23 cellular contexts compared by ENCODE assay signal in the genomic region with DNA sequence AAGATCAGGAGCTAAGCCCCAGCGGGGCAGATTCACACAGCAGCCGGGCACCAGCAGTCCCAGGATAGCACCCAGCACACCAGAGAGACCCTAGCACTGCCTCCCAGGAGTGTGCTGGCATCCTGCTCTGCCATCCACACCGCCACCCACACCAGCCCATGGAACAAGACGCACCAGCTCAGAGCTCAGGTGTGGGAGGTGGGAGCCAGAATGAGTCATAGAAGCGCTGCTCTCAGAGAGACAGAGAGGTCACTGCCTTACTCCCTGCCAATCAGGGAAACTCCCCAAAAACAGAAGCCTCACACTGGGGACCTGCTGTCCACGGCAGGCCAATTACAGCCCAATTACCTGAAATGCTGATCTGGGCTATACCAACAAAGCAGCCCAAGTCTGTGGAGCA.
A peak's percentile ranks its signal among the peaks of the same experiment; 100 is the strongest.
DNase-seq lines count a peak whose midpoint lies in the region; ATAC-seq, FAIRE-seq and TF ChIP-seq lines count a peak whose summit lies in the region.
"Had no signal": no experiment of that assay in that cellular context is flagged by ENCODE, and none has a peak within 500 bp of the region (broad histone marks: within the 10 kb centered on the region; RNA-seq: fewer than 3 reads in every experiment).

No MANE protein-coding gene starts in this region.

- peaks cover 39% of the 10 kb centered on the region for H3K4me1 Mint-ChIP-seq in activated CD4-positive, alpha-beta memory T cell treated with anti-CD3 and anti-CD28 coated beads for 36 hours (ENCODE audit: low read depth)
- peaks cover 32% of the 10 kb centered on the region for H3K4me1 Mint-ChIP-seq in activated CD4-positive, alpha-beta memory T cell treated with anti-CD3 and anti-CD28 coated beads, Interleukin-2, amount 10 ng/mL, durations not matched to agents 7 days and 5 days
- H3K4me1 Mint-ChIP-seq: immature natural killer cell; stimulated activated naive B cell treated with anti-CD40 and anti-IgM and Interleukin-4, amounts not matched to agents 10 μg/mL and 1 μg/mL and 100 μg/mL, for 72 hours; WTC11 had no signal

- no peaks in the 10 kb centered on the region for H3K36me3 ChIP-seq in PC-3 (ENCODE audit: low read depth, low read length)
- no peaks in the 10 kb centered on the region for H3K36me3 ChIP-seq in uterus
- H3K36me3 ChIP-seq: sigmoid colon, upper lobe of left lung had no signal

- peak overlapping the region; percentile 33 for H3K27ac Mint-ChIP-seq in activated CD4-positive, alpha-beta memory T cell treated with anti-CD3 and anti-CD28 coated beads for 36 hours
- no peak overlapping the region for H3K27ac Mint-ChIP-seq in activated CD4-positive, alpha-beta memory T cell treated with anti-CD3 and anti-CD28 coated beads, Interleukin-2, amount 10 ng/mL, durations not matched to agents 7 days and 5 days
- H3K27ac Mint-ChIP-seq: HFFc6; immature natural killer cell; stimulated activated naive B cell treated with anti-CD40 and anti-IgM and Interleukin-4, amounts not matched to agents 10 μg/mL and 1 μg/mL and 100 μg/mL, for 72 hours; WTC11 had no signal

- intact Hi-C loops in activated CD4-positive, alpha-beta memory T cell treated with anti-CD3 and anti-CD28 coated beads for 36 hours (cut with micrococcal nuclease) = no loop called here
- intact Hi-C loops in PC-3 (cut with micrococcal nuclease) (no loop called here), uterus (cut with DNase I; ENCODE audit: low total_unique reads) (no loop called here)

- no peaks in the 10 kb centered on the region for H3K27me3 Mint-ChIP-seq in activated CD4-positive, alpha-beta memory T cell treated with anti-CD3 and anti-CD28 coated beads for 36 hours
- H3K27me3 Mint-ChIP-seq in activated CD4-positive, alpha-beta memory T cell treated with anti-CD3 and anti-CD28 coated beads, Interleukin-2, amount 10 ng/mL, durations not matched to agents 7 days and 5 days = no peaks in the 10 kb centered on the region
- H3K27me3 Mint-ChIP-seq: CD4-positive, CD25-positive, alpha-beta regulatory T cell; central memory CD8-positive, alpha-beta T cell had no signal

- H2AFZ ChIP-seq in PC-3 (ENCODE audit: low read length) = no peak overlapping the region

- TF ChIP-seq POLR2A in uterus (IDR thresholded peaks at IDR 0.05) = no peak

- H3K9me3 ChIP-seq in PC-3 (ENCODE audit: low read length) (no peaks in the 10 kb centered on the region), uterus (no peaks in the 10 kb centered on the region)
- H3K9me3 ChIP-seq: upper lobe of left lung had no signal

- peaks cover 15% of the 10 kb centered on the region for H3K9me3 Mint-ChIP-seq in activated CD4-positive, alpha-beta memory T cell treated with anti-CD3 and anti-CD28 coated beads for 36 hours
- H3K9me3 Mint-ChIP-seq in activated CD4-positive, alpha-beta memory T cell treated with anti-CD3 and anti-CD28 coated beads, Interleukin-2, amount 10 ng/mL, durations not matched to agents 7 days and 5 days = peaks cover 31% of the 10 kb centered on the region
- H3K9me3 Mint-ChIP-seq: central memory CD8-positive, alpha-beta T cell had no signal

- H3K4me3 Mint-ChIP-seq in activated CD4-positive, alpha-beta memory T cell treated with anti-CD3 and anti-CD28 coated beads for 36 hours = no peak overlapping the region
- H3K4me3 Mint-ChIP-seq in activated CD4-positive, alpha-beta memory T cell treated with anti-CD3 and anti-CD28 coated beads, Interleukin-2, amount 10 ng/mL, durations not matched to agents 7 days and 5 days = no peak overlapping the region
- H3K4me3 Mint-ChIP-seq: CD4-positive, CD25-positive, alpha-beta regulatory T cell; central memory CD8-positive, alpha-beta T cell; HFFc6; immature natural killer cell; stimulated activated naive B cell treated with anti-CD40 and anti-IgM and Interleukin-4, amounts not matched to agents 10 μg/mL and 1 μg/mL and 100 μg/mL, for 72 hours; WTC11 had no signal

- POLR2A ChIA-PET in activated CD4-positive, alpha-beta memory T cell treated with anti-CD3 and anti-CD28 coated beads for 36 hours (lab: Charles Lee) = no interaction called here
- POLR2A ChIA-PET in activated CD4-positive, alpha-beta memory T cell treated with anti-CD3 and anti-CD28 coated beads, Interleukin-2, amount 10 ng/mL, durations not matched to agents 7 days and 5 days (lab: Charles Lee) = no interaction called here
- POLR2A ChIA-PET in PC-3 (lab: Charles Lee; ENCODE audit: unreplicated experiment) = no interaction called here

- no peaks in the 10 kb centered on the region for H3F3A ChIP-seq in PC-3 (ENCODE audit: low read length, unreplicated experiment)

- peaks cover 33% of the 10 kb centered on the region for H3K36me3 Mint-ChIP-seq in activated CD4-positive, alpha-beta memory T cell treated with anti-CD3 and anti-CD28 coated beads for 36 hours
- peaks cover 41% of the 10 kb centered on the region for H3K36me3 Mint-ChIP-seq in activated CD4-positive, alpha-beta memory T cell treated with anti-CD3 and anti-CD28 coated beads, Interleukin-2, amount 10 ng/mL, durations not matched to agents 7 days and 5 days (ENCODE audit: low read depth)

- no peaks in the 10 kb centered on the region for H4K20me1 ChIP-seq in PC-3 (ENCODE audit: low read length)

- H3K4me1 ChIP-seq in PC-3 (ENCODE audit: insufficient read depth, low read length) (peaks cover 7% of the 10 kb centered on the region; the same call in 1 of the 2 replicates), foreskin keratinocyte (no peaks in the 10 kb centered on the region), uterus (no peaks in the 10 kb centered on the region)
- H3K4me1 ChIP-seq: sigmoid colon, upper lobe of left lung had no signal

- H3K27me3 ChIP-seq in PC-3 (ENCODE audit: low read length) (no peaks in the 10 kb centered on the region), foreskin keratinocyte (no peaks in the 10 kb centered on the region), uterus (no peaks in the 10 kb centered on the region)
- H3K27me3 ChIP-seq: sigmoid colon, upper lobe of left lung had no signal

- peak; percentile 76 for DNase-seq in activated CD4-positive, alpha-beta memory T cell treated with anti-CD3 and anti-CD28 coated beads for 36 hours
- DNase-seq in activated CD4-positive, alpha-beta memory T cell treated with anti-CD3 and anti-CD28 coated beads, Interleukin-2, amount 10 ng/mL, durations not matched to agents 7 days and 5 days = no peak
- DNase-seq in PC-3 (peak; percentile 13), foreskin keratinocyte (no peak), uterus (no peak), RCC 7860 (ENCODE audit: low spot score) (no peak)
- peak; percentile 7 to 29 for DNase-seq in stimulated activated CD4-positive, alpha-beta T cell treated with anti-CD3 and anti-CD28 coated beads, Interleukin-4, amount 100 ng/mL, for 48 hours (ENCODE audit: low read depth in 2 of 2)
- no peak for DNase-seq in activated CD8-positive, alpha-beta memory T cell treated with anti-CD3 and anti-CD28 coated beads, Interleukin-2, amount 50 U/mL, for 4 hours
- DNase-seq: CD4-positive, CD25-positive, alpha-beta regulatory T cell; DMS153; effector CD8-positive, alpha-beta T cell; HFFc6; immature natural killer cell; MV-4-11; NCI-H187 treated with DMSO at 0.1 percent for 48 hours; NCI-H510A treated with DMSO at 0.1 percent for 48 hours; SIG-M5; sigmoid colon; stimulated activated naive B cell treated with anti-CD40 and anti-IgM and Interleukin-4, amounts not matched to agents 10 μg/mL and 1 μg/mL and 100 μg/mL, for 72 hours had no signal

- no peaks in the 10 kb centered on the region for H3K9me2 ChIP-seq in PC-3 (replicated peaks; ENCODE audit: low read length)

- TF ChIP-seq CTCF in PC-3 (conservative IDR thresholded peaks at IDR 0.05; ENCODE audit: low read depth, low read length) (no peak), foreskin keratinocyte (conservative IDR thresholded peaks at IDR 0.05) (no peak), uterus (IDR thresholded peaks at IDR 0.05) (no peak)

- ATAC-seq in PC-3 = no peak; the same call in 1 of the 2 replicates
- peak; percentile 48 for ATAC-seq in foreskin keratinocyte
- ATAC-seq: K562, WTC11 had no signal

- H3K9ac ChIP-seq in PC-3 (ENCODE audit: low read length) = no peak overlapping the region

- no peak overlapping the region for H3K4me3 ChIP-seq in PC-3 (ENCODE audit: low read length)
- H3K4me3 ChIP-seq in uterus = no peak overlapping the region
- H3K4me3 ChIP-seq: K562, sigmoid colon, upper lobe of left lung had no signal

- H3K4me2 ChIP-seq in PC-3 (ENCODE audit: low read length) = no peak overlapping the region

- FAIRE-seq in RCC 7860 (lab: Jason Lieb, UNC) = no peak
- FAIRE-seq: K562 had no signal

- no peaks in the 10 kb centered on the region for H3K79me2 ChIP-seq in PC-3 (ENCODE audit: low read length)

- no TSS peak for BruUV-seq in PC-3 (replicated peaks; lab: Mats Ljungman, UMichigan)

- no peak overlapping the region for H3K27ac ChIP-seq in PC-3 (ENCODE audit: low read length)
- no peak overlapping the region for H3K27ac ChIP-seq in foreskin keratinocyte
- no peak overlapping the region for H3K27ac ChIP-seq in uterus
- H3K27ac ChIP-seq: sigmoid colon, upper lobe of left lung had no signal

- CTCF ChIA-PET in activated CD4-positive, alpha-beta memory T cell treated with anti-CD3 and anti-CD28 coated beads for 36 hours (lab: Charles Lee) = interaction anchor here (1.2 kb wide), 1 partner anchor 213 kb away, joined by 5 read pairs; no protein-coding TSS in a partner anchor
- CTCF ChIA-PET in activated CD4-positive, alpha-beta memory T cell treated with anti-CD3 and anti-CD28 coated beads, Interleukin-2, amount 10 ng/mL, durations not matched to agents 7 days and 5 days (lab: Charles Lee) = no interaction called here
- CTCF ChIA-PET in PC-3 (lab: Charles Lee) = no interaction called here

Comparison
In these comparisons a context has a peak if more than half of its experiments do, and no peak if none do; other contexts are left out.
1. DNase-seq: peak in activated CD4-positive, alpha-beta memory T cell treated with anti-CD3 and anti-CD28 coated beads for 36 hours (single experiment), PC-3 (single experiment) and stimulated activated CD4-positive, alpha-beta T cell treated with anti-CD3 and anti-CD28 coated beads, Interleukin-4, amount 100 ng/mL, for 48 hours (2 of 2); none in activated CD4-positive, alpha-beta memory T cell treated with anti-CD3 and anti-CD28 coated beads, Interleukin-2, amount 10 ng/mL, durations not matched to agents 7 days and 5 days (single experiment), foreskin keratinocyte (0 of 2), uterus (0 of 2), activated CD8-positive, alpha-beta memory T cell treated with anti-CD3 and anti-CD28 coated beads, Interleukin-2, amount 50 U/mL, for 4 hours (single experiment) and RCC 7860 (single experiment).